ENCODE assay signal across 8 cellular contexts in genomic region chr4:7928711-7929505, GRCh38. TPM values are rescaled to one million over a fixed set of nuclear protein-coding genes. Genes with fewer than 3 reads are reported as not detected.
DNase-seq lines count a peak whose midpoint lies in the region; ATAC-seq and TF ChIP-seq lines count a peak whose summit lies in the region.
"Had no signal": no experiment of that assay in that cellular context is flagged by ENCODE, and none has a peak within 500 bp of the region (broad histone marks: within the 10 kb centered on the region; RNA-seq: fewer than 3 reads in every experiment).

No MANE protein-coding gene starts in this region.

- H3K27ac ChIP-seq in sigmoid colon: peak overlapping the region; percentile 39 to 58 (median 50)
- H3K27ac ChIP-seq in CD8-positive, alpha-beta T cell (ENCODE audit: low read depth, low read length): no peak overlapping the region
- H3K27ac ChIP-seq: SJSA1 had no signal

- no peaks in the 10 kb centered on the region for H3K9me3 ChIP-seq in sigmoid colon
- no peaks in the 10 kb centered on the region for H3K9me3 ChIP-seq in CD8-positive, alpha-beta T cell (ENCODE audit: low read length)
- H3K9me3 ChIP-seq: SJSA1 had no signal

- in situ Hi-C loops in astrocyte of the spinal cord (cut with HindIII; ENCODE audit: low sequenced_read_pairs): no loop called here

- TF ChIP-seq CTCF in HFFc6 (IDR thresholded peaks at IDR 0.05) (peak; percentile 53), astrocyte of the spinal cord (IDR thresholded peaks at IDR 0.05; ENCODE audit: low read depth, low read length) (peak; percentile 38), sigmoid colon (IDR thresholded peaks at IDR 0.05) (peak in 1 of 4 experiments; percentile 37)
- TF ChIP-seq CTCF in CD8-positive, alpha-beta T cell (IDR thresholded peaks at IDR 0.05): no peak

- H3K4me1 ChIP-seq in sigmoid colon: peaks cover 0 to 57% (median 43%) of the 10 kb centered on the region in 4 donors
- no peaks in the 10 kb centered on the region for H3K4me1 ChIP-seq in CD8-positive, alpha-beta T cell (ENCODE audit: insufficient read depth, low read length)

- no peak overlapping the region for H3K4me3 Mint-ChIP-seq in HFFc6
- H3K4me3 Mint-ChIP-seq in activated naive CD4-positive, alpha-beta T cell treated with anti-CD3 and anti-CD28 coated beads for 36 hours: no peak overlapping the region
- no peak overlapping the region for H3K4me3 Mint-ChIP-seq in CD8-positive, alpha-beta T cell

- intact Hi-C loops in left ventricle myocardium superior (cut with micrococcal nuclease): no loop called here
- intact Hi-C loops in sigmoid colon (cut with DNase I): loop anchor here (2.0 kb wide), 1 partner anchor 124 kb away; no protein-coding TSS in a partner anchor
- intact Hi-C loops in activated naive CD4-positive, alpha-beta T cell treated with anti-CD3 and anti-CD28 coated beads for 36 hours (cut with micrococcal nuclease): loop anchor here (1.0 kb wide), 1 partner anchor 125 kb away; no protein-coding TSS in a partner anchor
- intact Hi-C loops in CD8-positive, alpha-beta T cell (cut with DNase I, micrococcal nuclease): no loop called here

- H3K4me3 ChIP-seq in astrocyte of the spinal cord (ENCODE audit: low read depth, low read length) (no peak overlapping the region), sigmoid colon (no peak overlapping the region)
- no peak overlapping the region for H3K4me3 ChIP-seq in CD8-positive, alpha-beta T cell (ENCODE audit: low read depth, low read length)
- H3K4me3 ChIP-seq: SJSA1 had no signal

- peak overlapping the region; percentile 51 for H3K27ac Mint-ChIP-seq in HFFc6
- no peak overlapping the region for H3K27ac Mint-ChIP-seq in activated naive CD4-positive, alpha-beta T cell treated with anti-CD3 and anti-CD28 coated beads for 36 hours
- H3K27ac Mint-ChIP-seq in CD8-positive, alpha-beta T cell: no peak overlapping the region

- TF ChIP-seq EP300 in sigmoid colon (IDR thresholded peaks at IDR 0.05): no peak

- ATAC-seq in left ventricle myocardium superior: peak; percentile 31
- ATAC-seq in CD8-positive, alpha-beta T cell: no peak

- 75 to 78% methylated on average over 8 of the region's 8 CpGs for WGBS in sigmoid colon, 2 donors

- H3K27me3 ChIP-seq in sigmoid colon: no peaks in the 10 kb centered on the region
- H3K27me3 ChIP-seq in CD8-positive, alpha-beta T cell (ENCODE audit: insufficient read depth, low read length): no peaks in the 10 kb centered on the region
- H3K27me3 ChIP-seq: SJSA1 had no signal

- H3K9me3 Mint-ChIP-seq in HFFc6: no peaks in the 10 kb centered on the region
- H3K9me3 Mint-ChIP-seq in activated naive CD4-positive, alpha-beta T cell treated with anti-CD3 and anti-CD28 coated beads for 36 hours: no peaks in the 10 kb centered on the region
- peaks cover 4% of the 10 kb centered on the region for H3K9me3 Mint-ChIP-seq in CD8-positive, alpha-beta T cell

- H3K36me3 ChIP-seq in sigmoid colon: no peaks in the 10 kb centered on the region
- no peaks in the 10 kb centered on the region for H3K36me3 ChIP-seq in CD8-positive, alpha-beta T cell (ENCODE audit: insufficient read depth, low read length)

- POLR2A ChIA-PET in CD8-positive, alpha-beta T cell (lab: Charles Lee): interaction anchor here (1.1 kb wide), 1 partner anchor 9 kb away, joined by 3 read pairs; no protein-coding TSS in a partner anchor

- DNase-seq in HFFc6 (peak; percentile 29), astrocyte of the spinal cord (ENCODE audit: low read depth, low spot score) (no peak), left ventricle myocardium superior (no peak), sigmoid colon (peak; percentile 69), occipital lobe (lab: John Stamatoyannopoulos, UW) (no peak)
- DNase-seq in activated naive CD4-positive, alpha-beta T cell treated with anti-CD3 and anti-CD28 coated beads for 36 hours: no peak
- no peak for DNase-seq in CD8-positive, alpha-beta T cell

- H3K4me1 Mint-ChIP-seq in HFFc6 (ENCODE audit: low read depth): peaks cover 71% of the 10 kb centered on the region
- H3K4me1 Mint-ChIP-seq in activated naive CD4-positive, alpha-beta T cell treated with anti-CD3 and anti-CD28 coated beads for 36 hours (ENCODE audit: low read depth): peaks cover 29% of the 10 kb centered on the region
- H3K4me1 Mint-ChIP-seq in CD8-positive, alpha-beta T cell (ENCODE audit: low read depth): peaks cover 17% of the 10 kb centered on the region

- H3K36me3 Mint-ChIP-seq in HFFc6 (ENCODE audit: low read depth): peaks cover 49% of the 10 kb centered on the region
- H3K36me3 Mint-ChIP-seq in activated naive CD4-positive, alpha-beta T cell treated with anti-CD3 and anti-CD28 coated beads for 36 hours (ENCODE audit: low read depth): peaks cover 7% of the 10 kb centered on the region
- H3K36me3 Mint-ChIP-seq in CD8-positive, alpha-beta T cell: peaks cover 2% of the 10 kb centered on the region

- no peak for TF ChIP-seq POLR2A in sigmoid colon (IDR thresholded peaks at IDR 0.05)

- CTCF ChIA-PET in activated naive CD4-positive, alpha-beta T cell treated with anti-CD3 and anti-CD28 coated beads for 36 hours (lab: Charles Lee): interaction anchor here (1.0 to 1.9 kb wide), 5 partner anchors 9 to 124 kb away, joined by 3 to 8 read pairs (median 4); partner anchors contain the start of gene AFAP1
- CTCF ChIA-PET in CD8-positive, alpha-beta T cell (lab: Charles Lee): no interaction called here

- no peaks in the 10 kb centered on the region; the same call in 1 of the 2 replicates for H3K27me3 Mint-ChIP-seq in HFFc6 (ENCODE audit: insufficient read depth)
- H3K27me3 Mint-ChIP-seq in activated naive CD4-positive, alpha-beta T cell treated with anti-CD3 and anti-CD28 coated beads for 36 hours (ENCODE audit: low read depth): no peaks in the 10 kb centered on the region
- no peaks in the 10 kb centered on the region for H3K27me3 Mint-ChIP-seq in CD8-positive, alpha-beta T cell (ENCODE audit: low read depth)

RNA-seq across cellular contexts. Expression of gene AFAP1, which starts 10.8 kb away (rescaled TPM):
- total RNA-seq in HFFc6 (2021; fragmentation: NEBNext Ultra II Directional; extraction: Animal tissue kit (Norgen Biotek cat#: 25700)): 100 to 1,000 TPM in 5 of 6 experiments, 10 to 100 TPM in 1; 99.7 to 116 (median 107) TPM
- total RNA-seq in left ventricle myocardium superior (7.7 TPM), sigmoid colon (10 to 100 TPM; 24.0 to 51.3 (median 38.2) TPM), occipital lobe (62.2 TPM)
- polyA plus RNA-seq in sigmoid colon: 10 to 100 TPM in 1 of 3 donors, 1 to 10 TPM in 2; 7.6 to 14.5 (median 9.6) TPM
- 10 to 100 TPM; 26.7 to 28.8 TPM for total RNA-seq in activated naive CD4-positive, alpha-beta T cell treated with anti-CD3 and anti-CD28 coated beads for 36 hours
- total RNA-seq in CD8-positive, alpha-beta T cell: 10 to 100 TPM; 13.4 to 13.9 TPM

Comparison
In these comparisons a context has a peak if more than half of its experiments do, and no peak if none do; other contexts are left out.
1. DNase-seq: peak in HFFc6 (single experiment) and sigmoid colon (single experiment); none in astrocyte of the spinal cord (single experiment), left ventricle myocardium superior (single experiment), occipital lobe (single experiment), activated naive CD4-positive, alpha-beta T cell treated with anti-CD3 and anti-CD28 coated beads for 36 hours (single experiment) and CD8-positive, alpha-beta T cell (0 of 7).
2. intact Hi-C loops: an anchor here in sigmoid colon (2.0 kb wide) and activated naive CD4-positive, alpha-beta T cell treated with anti-CD3 and anti-CD28 coated beads for 36 hours (1.0 kb wide); none called in left ventricle myocardium superior and CD8-positive, alpha-beta T cell.